27 cellular contexts compared by ENCODE assay signal in genomic region chr1:166980818-166981217, GRCh38. TPM values are rescaled to one million over a fixed set of nuclear protein-coding genes. Genes with fewer than 3 reads are reported as not detected.
DNase-seq lines count a peak whose midpoint lies in the region; ATAC-seq, FAIRE-seq and TF ChIP-seq lines count a peak whose summit lies in the region.
"Had no signal": no experiment of that assay in that cellular context is flagged by ENCODE, and none has a peak within 500 bp of the region (broad histone marks: within the 10 kb centered on the region; RNA-seq: fewer than 3 reads in every experiment).

No MANE protein-coding gene starts in this region.

- 86% methylated on average over 3 of the region's 3 CpGs for WGBS in liver
- 0% methylated on average over 3 of the region's 3 CpGs for WGBS in HepG2 (ENCODE audit: low lambda C conversion rate)

- H3K27me3 ChIP-seq in liver (ENCODE audit: control insufficient read depth in 4 of 4, insufficient read depth in 4 of 4, low read length in 3 of 4): no peaks in the 10 kb centered on the region
- H3K27me3 ChIP-seq in HepG2 (ENCODE audit: control insufficient read depth in 1 of 2, insufficient read depth in 2 of 2, low read length in 2 of 2): peaks cover 0 to 12% of the 10 kb centered on the region in 2 experiments; a peak in 3 of 5 replicates
- peaks cover 11 to 19% of the 10 kb centered on the region in 2 experiments for H3K27me3 ChIP-seq in endothelial cell of umbilical vein (ENCODE audit: control insufficient read depth in 2 of 2, insufficient read depth in 2 of 2, low read length in 2 of 2)
- H3K27me3 ChIP-seq: gastrocnemius medialis, thyroid gland had no signal

- in situ Hi-C loops in HepG2 (cut with HindIII; ENCODE audit: extremely low pct_ligation_motif_present, low pct_unique_long_range_greater_than_20kb): no loop called here

- H3K79me2 ChIP-seq in HepG2 (ENCODE audit: insufficient read depth, low read length) (no peaks in the 10 kb centered on the region), endothelial cell of umbilical vein (ENCODE audit: control insufficient read depth, insufficient read depth, low read length) (no peaks in the 10 kb centered on the region)

- BruUV-seq in HepG2 (replicated peaks; lab: Mats Ljungman, UMichigan) (no TSS peak), endothelial cell of umbilical vein (replicated peaks; lab: Mats Ljungman, UMichigan) (no TSS peak)

- H4K20me1 ChIP-seq in HepG2 (ENCODE audit: insufficient read depth, low read length) (no peaks in the 10 kb centered on the region), endothelial cell of umbilical vein (replicated peaks; ENCODE audit: control insufficient read depth, extremely low read depth, insufficient read depth, low read length) (no peaks in the 10 kb centered on the region)

- H3K4me3 ChIP-seq in liver (ENCODE audit: low read depth in 1 of 3, low read length in 3 of 3) (no peak overlapping the region), HepG2 (replicated peaks in 1 of 3; ENCODE audit: insufficient read depth in 1 of 3, low read depth in 2 of 3, low read length in 3 of 3) (no peak overlapping the region), endothelial cell of umbilical vein (replicated peaks in 1 of 3; ENCODE audit: insufficient read depth in 1 of 3, low read depth in 1 of 3, low read length in 3 of 3) (no peak overlapping the region)
- H3K4me3 ChIP-seq: esophagus squamous epithelium, gastrocnemius medialis, spleen, thyroid gland had no signal

- FAIRE-seq in HepG2 (lab: Jason Lieb, UNC): no peak
- FAIRE-seq in endothelial cell of umbilical vein (lab: Jason Lieb, UNC): no peak

- H3K36me3 ChIP-seq in liver (ENCODE audit: control insufficient read depth in 4 of 4, insufficient read depth in 3 of 4, low read depth in 1 of 4, low read length in 3 of 4) (no peaks in the 10 kb centered on the region), HepG2 (replicated peaks in 1 of 2; ENCODE audit: control insufficient read depth in 1 of 2, insufficient read depth in 2 of 2, low read length in 2 of 2) (no peaks in the 10 kb centered on the region), endothelial cell of umbilical vein (ENCODE audit: control insufficient read depth in 2 of 2, extremely low read depth in 1 of 2, insufficient read depth in 2 of 2, low read length in 2 of 2) (no peaks in the 10 kb centered on the region)
- H3K36me3 ChIP-seq: esophagus squamous epithelium, gastrocnemius medialis, spleen, thyroid gland had no signal

- H3K9me3 Mint-ChIP-seq in stimulated activated naive B cell treated with anti-CD40 and anti-IgM and Interleukin-4, amounts not matched to agents 10 μg/mL and 1 μg/mL and 100 μg/mL, for 72 hours: peaks cover 0 to under 1% of the 10 kb centered on the region in 2 donors
- no peaks in the 10 kb centered on the region for H3K9me3 Mint-ChIP-seq in nephron progenitor cell
- H3K9me3 Mint-ChIP-seq: activated CD4-positive, alpha-beta memory T cell treated with anti-CD3 and anti-CD28 coated beads for 36 hours; activated naive CD8-positive, alpha-beta T cell treated with anti-CD3 and anti-CD28 coated beads, Interleukin-2, amount 50 U/mL, for 24 hours; memory B cell had no signal

- TF ChIP-seq RAD21 in liver (IDR thresholded peaks at IDR 0.05) (no peak), HepG2 (CRISPR knock-in tag; IDR thresholded peaks at IDR 0.05) (no peak)

- H3K9me1 ChIP-seq in endothelial cell of umbilical vein (replicated peaks; ENCODE audit: control insufficient read depth, extremely low read depth, insufficient read depth, low read length): no peaks in the 10 kb centered on the region

- H3K27ac ChIP-seq in liver (ENCODE audit: low read depth in 1 of 2, low read length in 2 of 2): no peak overlapping the region
- no peak overlapping the region for H3K27ac ChIP-seq in HepG2 (ENCODE audit: extremely low read length, insufficient read depth, low read length)
- H3K27ac ChIP-seq in endothelial cell of umbilical vein (ENCODE audit: insufficient read depth, low read depth, low read length): no peak overlapping the region
- H3K27ac ChIP-seq: esophagus squamous epithelium, gastrocnemius medialis, spleen, thyroid gland had no signal

- no peak overlapping the region for H3K9ac ChIP-seq in liver (ENCODE audit: low read depth in 1 of 2, low read length in 2 of 2)
- H3K9ac ChIP-seq in HepG2 (ENCODE audit: insufficient read depth, low read depth, low read length): no peak overlapping the region
- H3K9ac ChIP-seq in endothelial cell of umbilical vein (replicated peaks; ENCODE audit: extremely low read depth, insufficient read depth, low read length): no peak overlapping the region

- ATAC-seq in HepG2: no peak
- ATAC-seq in stimulated activated naive B cell treated with anti-CD40 and anti-IgM and Interleukin-4, amounts not matched to agents 10 μg/mL and 1 μg/mL and 100 μg/mL, for 72 hours (replicated peaks): peak; percentile 20 to 38
- ATAC-seq: activated naive CD8-positive, alpha-beta T cell treated with anti-CD3 and anti-CD28 coated beads, Interleukin-2, amount 50 U/mL, for 24 hours; gastrocnemius medialis; stimulated activated naive CD8-positive, alpha-beta T cell treated with anti-CD3 and anti-CD28 coated beads, Interleukin-15, Interleukin-2, amounts not matched to agents 100 U/mL and 50 U/mL, for 24 hours had no signal

- H2AFZ ChIP-seq in HepG2 (ENCODE audit: low read length): no peak overlapping the region
- no peak overlapping the region for H2AFZ ChIP-seq in endothelial cell of umbilical vein (ENCODE audit: low read depth, low read length)

- CTCF ChIA-PET in HepG2 (lab: Yijun Ruan, JAX; ENCODE audit: low intra/inter-chr PET ratio, low total read pairs) (no interaction called here), endothelial cell of umbilical vein (lab: Charles Lee) (no interaction called here)

- H3K27ac Mint-ChIP-seq in stimulated activated naive B cell treated with anti-CD40 and anti-IgM and Interleukin-4, amounts not matched to agents 10 μg/mL and 1 μg/mL and 100 μg/mL, for 72 hours: no peak overlapping the region
- no peak overlapping the region for H3K27ac Mint-ChIP-seq in nephron progenitor cell
- H3K27ac Mint-ChIP-seq: activated B cell treated with CpG ODN at 0.5 μM for 24 hours; activated CD4-positive, alpha-beta memory T cell treated with anti-CD3 and anti-CD28 coated beads for 36 hours; activated naive CD8-positive, alpha-beta T cell treated with anti-CD3 and anti-CD28 coated beads, Interleukin-2, amount 50 U/mL, for 24 hours; CD4-positive, alpha-beta memory T cell; memory B cell had no signal

- TF ChIP-seq POLR2A in HepG2 (IDR thresholded peaks at IDR 0.05; ENCODE audit: insufficient read depth in 1 of 2, low read depth in 2 of 2, low read length in 2 of 2) (no peak), endothelial cell of umbilical vein (IDR thresholded peaks at IDR 0.05; ENCODE audit: low read depth, low read length) (no peak)

- no peak for TF ChIP-seq CTCF in liver (IDR thresholded peaks at IDR 0.05; ENCODE audit: low read depth, low read length, missing input control)
- TF ChIP-seq CTCF in HepG2 (CRISPR knock-in tag; IDR thresholded peaks at IDR 0.05): no peak
- no peak for TF ChIP-seq CTCF in endothelial cell of umbilical vein (IDR thresholded peaks at IDR 0.05; ENCODE audit: extremely low read depth in 1 of 2, insufficient read depth in 1 of 2, low read depth in 1 of 2, low read length in 2 of 2)
- no peak for TF ChIP-seq CTCF in nephron progenitor cell (IDR thresholded peaks at IDR 0.05)

- POLR2A ChIA-PET in HepG2 (lab: Yijun Ruan, JAX): no interaction called here
- POLR2A ChIA-PET in endothelial cell of umbilical vein (lab: Charles Lee): no interaction called here

- H3K36me3 Mint-ChIP-seq in stimulated activated naive B cell treated with anti-CD40 and anti-IgM and Interleukin-4, amounts not matched to agents 10 μg/mL and 1 μg/mL and 100 μg/mL, for 72 hours: peaks cover 0 to under 1% of the 10 kb centered on the region in 2 donors
- H3K36me3 Mint-ChIP-seq in nephron progenitor cell (ENCODE audit: low read depth): no peaks in the 10 kb centered on the region
- H3K36me3 Mint-ChIP-seq: activated CD4-positive, alpha-beta memory T cell treated with anti-CD3 and anti-CD28 coated beads for 36 hours; CD4-positive, alpha-beta memory T cell; memory B cell had no signal

- no peak overlapping the region for H3K4me3 Mint-ChIP-seq in stimulated activated naive B cell treated with anti-CD40 and anti-IgM and Interleukin-4, amounts not matched to agents 10 μg/mL and 1 μg/mL and 100 μg/mL, for 72 hours
- H3K4me3 Mint-ChIP-seq in nephron progenitor cell: no peak overlapping the region
- H3K4me3 Mint-ChIP-seq: activated B cell treated with CpG ODN at 0.5 μM for 24 hours; activated CD4-positive, alpha-beta memory T cell treated with anti-CD3 and anti-CD28 coated beads for 36 hours; activated naive CD8-positive, alpha-beta T cell treated with anti-CD3 and anti-CD28 coated beads, Interleukin-2, amount 50 U/mL, for 24 hours; CD4-positive, alpha-beta memory T cell; memory B cell had no signal

- TF ChIP-seq EP300 in HepG2 (IDR thresholded peaks at IDR 0.05; ENCODE audit: low read depth in 2 of 2, low read length in 2 of 2) (no peak), HepG2 (CRISPR knock-in tag; IDR thresholded peaks at IDR 0.05; ENCODE audit: borderline replicate concordance) (no peak)

- no peaks in the 10 kb centered on the region for H3K9me3 ChIP-seq in liver (ENCODE audit: control insufficient read depth in 4 of 4, low read length in 3 of 4)
- no peaks in the 10 kb centered on the region for H3K9me3 ChIP-seq in HepG2 (ENCODE audit: low read length)
- H3K9me3 ChIP-seq in endothelial cell of umbilical vein (replicated peaks; ENCODE audit: control insufficient read depth, insufficient read depth, low read length): no peaks in the 10 kb centered on the region
- H3K9me3 ChIP-seq: esophagus squamous epithelium, gastrocnemius medialis, spleen, thyroid gland had no signal

- DNase-seq in HepG2 (ENCODE audit: low spot score) (no peak), NCI-H2029 treated with DMSO at 0.1 percent for 48 hours (lab: John Stamatoyannopoulos, UW) (peak; percentile 13), endothelial cell of umbilical vein (ENCODE audit: low read depth, low spot score) (no peak), ecto neural progenitor cell (ENCODE audit: low spot score) (no peak), mesenteric fat pad (ENCODE audit: low spot score) (no peak), nephron progenitor cell (no peak)
- DNase-seq in stimulated activated naive B cell treated with anti-CD40 and anti-IgM and Interleukin-4, amounts not matched to agents 10 μg/mL and 1 μg/mL and 100 μg/mL, for 72 hours: no peak
- DNase-seq: activated B cell treated with CpG ODN at 0.5 μM for 24 hours; activated CD4-positive, alpha-beta memory T cell treated with anti-CD3 and anti-CD28 coated beads for 36 hours; activated gamma-delta T cell; activated naive CD8-positive, alpha-beta T cell treated with anti-CD3 and anti-CD28 coated beads, Interleukin-2, amount 50 U/mL, for 24 hours; CD4-positive, alpha-beta memory T cell; DND-41; effector memory CD4-positive, alpha-beta T cell; esophagus squamous epithelium; gastrocnemius medialis; hypothalamus; nucleus accumbens; spleen; stimulated activated CD4-positive, alpha-beta T cell treated with anti-CD3 and anti-CD28 coated beads, Interleukin-4, amount 100 ng/mL, for 1 hour; stimulated activated naive CD8-positive, alpha-beta T cell treated with anti-CD3 and anti-CD28 coated beads, Interleukin-15, Interleukin-2, amounts not matched to agents 100 U/mL and 50 U/mL, for 24 hours; T1000; thyroid gland had no signal

- H3K4me2 ChIP-seq in HepG2 (ENCODE audit: low read depth, low read length) (no peak overlapping the region), endothelial cell of umbilical vein (ENCODE audit: insufficient read depth, low read length) (no peak overlapping the region)

- dilution Hi-C loops in endothelial cell of umbilical vein (cut with MboI; ENCODE audit: extremely low pct_ligation_motif_present, low sequenced_read_pairs): no loop called here

- peaks cover 0 to 9% (median 4%) of the 10 kb centered on the region in 4 donors for H3K4me1 ChIP-seq in liver (ENCODE audit: control insufficient read depth in 4 of 4, insufficient read depth in 4 of 4, low read length in 3 of 4)
- H3K4me1 ChIP-seq in HepG2 (ENCODE audit: insufficient read depth, low read length): peaks cover 3% of the 10 kb centered on the region; the same call in 1 of the 2 replicates
- no peaks in the 10 kb centered on the region for H3K4me1 ChIP-seq in endothelial cell of umbilical vein (ENCODE audit: control insufficient read depth, extremely low read depth, insufficient read depth, low read length)
- H3K4me1 ChIP-seq: gastrocnemius medialis, thyroid gland had no signal

- peaks cover 30 to 33% of the 10 kb centered on the region in 2 donors for H3K27me3 Mint-ChIP-seq in stimulated activated naive B cell treated with anti-CD40 and anti-IgM and Interleukin-4, amounts not matched to agents 10 μg/mL and 1 μg/mL and 100 μg/mL, for 72 hours
- peaks cover 46% of the 10 kb centered on the region for H3K27me3 Mint-ChIP-seq in nephron progenitor cell (ENCODE audit: low read depth, poor library complexity)

- intact Hi-C loops in HepG2 (cut with micrococcal nuclease; ENCODE audit: unreplicated experiment) (no loop called here), endothelial cell of umbilical vein (cut with micrococcal nuclease) (no loop called here)

- peaks cover 8 to 12% of the 10 kb centered on the region in 2 donors for H3K4me1 Mint-ChIP-seq in stimulated activated naive B cell treated with anti-CD40 and anti-IgM and Interleukin-4, amounts not matched to agents 10 μg/mL and 1 μg/mL and 100 μg/mL, for 72 hours
- peaks cover 7% of the 10 kb centered on the region for H3K4me1 Mint-ChIP-seq in nephron progenitor cell
- H3K4me1 Mint-ChIP-seq: memory B cell had no signal

RNA-seq across cellular contexts. Expression of gene ILDR2, which starts 5.5 kb away (rescaled TPM):
- total RNA-seq in liver (1 to 10 TPM in 1 of 2 donors, under 1 TPM in 1; 0.09 to 7.4 TPM), HepG2 (2016; rRNA removed; fragmentation: Illumina TruSeq; extraction: Trizol) (0.04 and 0.17 TPM in 2 replicates), endothelial cell of umbilical vein (not detected in 2 replicates), mesenteric fat pad (0.29 TPM)
- polyA plus RNA-seq in liver (under 1 TPM; 0.42 to 0.46 TPM), HepG2 (2011; rRNA removed) (0.10 TPM in 1 of 2 replicates, not detected in the other), endothelial cell of umbilical vein (not detected in 2 replicates)
- total RNA-seq in HepG2 (2016; cell fraction: cytosol; rRNA removed; fragmentation: Illumina TruSeq; extraction: Trizol; ENCODE audit: low read depth): not detected in 2 replicates
- total RNA-seq in HepG2 (2016; cell fraction: insoluble cytoplasmic fraction; rRNA removed; fragmentation: Illumina TruSeq; extraction: Trizol): 0.10 and 0.13 TPM in 2 replicates
- total RNA-seq in HepG2 (2016; cell fraction: membrane; rRNA removed; fragmentation: Illumina TruSeq; extraction: Trizol): 0.14 and 0.19 TPM in 2 replicates
- 0.09 and 0.13 TPM in 2 replicates for total RNA-seq in HepG2 (2016; cell fraction: nucleus; rRNA removed; fragmentation: Illumina TruSeq; extraction: Trizol)
- polyA plus RNA-seq in HepG2 (2011; cell fraction: cytosol; rRNA removed): under 0.01 and 0.01 TPM in 2 replicates
- not detected in 2 replicates for polyA plus RNA-seq in HepG2 (2011; cell fraction: nucleus; rRNA removed)
- not detected in 2 replicates for polyA plus RNA-seq in HepG2 (2012)
- polyA plus RNA-seq in HepG2 (2016; cell fraction: cytosol; fragmentation: Illumina TruSeq; extraction: Trizol; ENCODE audit: low read depth): 0.07 and 0.08 TPM in 2 replicates
- polyA plus RNA-seq in HepG2 (2016; cell fraction: insoluble cytoplasmic fraction; fragmentation: Illumina TruSeq; extraction: Trizol; ENCODE audit: low read depth): 0.08 TPM in 1 of 2 replicates, not detected in the other
- 0.07 and 0.10 TPM in 2 replicates for polyA plus RNA-seq in HepG2 (2016; cell fraction: membrane; fragmentation: Illumina TruSeq; extraction: Trizol; ENCODE audit: low read depth)
- 0.07 and 0.27 TPM in 2 replicates for polyA plus RNA-seq in HepG2 (2016; cell fraction: nucleus; fragmentation: Illumina TruSeq; extraction: Trizol; ENCODE audit: insufficient read depth, low read depth)
- not detected in 2 replicates for polyA minus RNA-seq in HepG2 (2011; rRNA and poly(A)+ RNA removed; ENCODE audit: low replicate concordance)
- not detected in 2 replicates for polyA minus RNA-seq in HepG2 (2011; cell fraction: cytosol; rRNA and poly(A)+ RNA removed)
- under 0.01 TPM in 1 of 2 replicates, not detected in the other for polyA minus RNA-seq in HepG2 (2011; cell fraction: nucleus; rRNA and poly(A)+ RNA removed)
- polyA plus RNA-seq in endothelial cell of umbilical vein (2011; cell fraction: cytosol; rRNA removed): not detected in 2 replicates
- polyA plus RNA-seq in endothelial cell of umbilical vein (2011; cell fraction: nucleus; rRNA removed): not detected in 2 replicates
- not detected in 2 replicates for polyA plus RNA-seq in endothelial cell of umbilical vein (2012)
- polyA minus RNA-seq in endothelial cell of umbilical vein: not detected in 2 replicates
- not detected for polyA minus RNA-seq in endothelial cell of umbilical vein (2011; cell fraction: cytosol; rRNA and poly(A)+ RNA removed)
- polyA minus RNA-seq in endothelial cell of umbilical vein (2011; cell fraction: nucleus; rRNA and poly(A)+ RNA removed): not detected in 2 replicates

RNA-seq across cellular contexts. Expression of gene MAEL, which starts 8.3 kb away (rescaled TPM):
- under 1 TPM in 1 of 2 donors, not detected in 1; 0.14 TPM for total RNA-seq in liver
- under 1 TPM in 1 of 2 donors, not detected in 1; 0.23 TPM for polyA plus RNA-seq in liver
- total RNA-seq in HepG2 (2016; rRNA removed; fragmentation: Illumina TruSeq; extraction: Trizol): not detected in 2 replicates
- total RNA-seq in HepG2 (2016; cell fraction: cytosol; rRNA removed; fragmentation: Illumina TruSeq; extraction: Trizol; ENCODE audit: low read depth): not detected in 2 replicates
- not detected in 2 replicates for total RNA-seq in HepG2 (2016; cell fraction: insoluble cytoplasmic fraction; rRNA removed; fragmentation: Illumina TruSeq; extraction: Trizol)
- total RNA-seq in HepG2 (2016; cell fraction: membrane; rRNA removed; fragmentation: Illumina TruSeq; extraction: Trizol): not detected in 2 replicates
- total RNA-seq in HepG2 (2016; cell fraction: nucleus; rRNA removed; fragmentation: Illumina TruSeq; extraction: Trizol): not detected in 2 replicates
- not detected in 2 replicates for polyA plus RNA-seq in HepG2 (2011; rRNA removed)
- polyA plus RNA-seq in HepG2 (2011; cell fraction: cytosol; rRNA removed): not detected in 2 replicates
- not detected in 2 replicates for polyA plus RNA-seq in HepG2 (2011; cell fraction: nucleus; rRNA removed)
- not detected in 2 replicates for polyA plus RNA-seq in HepG2 (2012)
- polyA plus RNA-seq in HepG2 (2016; cell fraction: cytosol; fragmentation: Illumina TruSeq; extraction: Trizol; ENCODE audit: low read depth): not detected in 2 replicates
- not detected in 2 replicates for polyA plus RNA-seq in HepG2 (2016; cell fraction: insoluble cytoplasmic fraction; fragmentation: Illumina TruSeq; extraction: Trizol; ENCODE audit: low read depth)
- not detected in 2 replicates for polyA plus RNA-seq in HepG2 (2016; cell fraction: membrane; fragmentation: Illumina TruSeq; extraction: Trizol; ENCODE audit: low read depth)
- not detected in 2 replicates for polyA plus RNA-seq in HepG2 (2016; cell fraction: nucleus; fragmentation: Illumina TruSeq; extraction: Trizol; ENCODE audit: insufficient read depth, low read depth)
- not detected in 2 replicates for polyA minus RNA-seq in HepG2 (2011; rRNA and poly(A)+ RNA removed; ENCODE audit: low replicate concordance)
- polyA minus RNA-seq in HepG2 (2011; cell fraction: cytosol; rRNA and poly(A)+ RNA removed): not detected in 2 replicates
- polyA minus RNA-seq in HepG2 (2011; cell fraction: nucleus; rRNA and poly(A)+ RNA removed): not detected in 2 replicates
- not detected in 2 replicates for total RNA-seq in endothelial cell of umbilical vein
- polyA plus RNA-seq in endothelial cell of umbilical vein: 0.04 and 0.05 TPM in 2 replicates
- polyA plus RNA-seq in endothelial cell of umbilical vein (2011; cell fraction: cytosol; rRNA removed): 0.07 and 0.10 TPM in 2 replicates
- polyA plus RNA-seq in endothelial cell of umbilical vein (2011; cell fraction: nucleus; rRNA removed): 0.15 and 0.17 TPM in 2 replicates
- not detected in 2 replicates for polyA plus RNA-seq in endothelial cell of umbilical vein (2012)
- not detected in 2 replicates for polyA minus RNA-seq in endothelial cell of umbilical vein
- not detected for polyA minus RNA-seq in endothelial cell of umbilical vein (2011; cell fraction: cytosol; rRNA and poly(A)+ RNA removed)
- polyA minus RNA-seq in endothelial cell of umbilical vein (2011; cell fraction: nucleus; rRNA and poly(A)+ RNA removed): not detected in 2 replicates
- total RNA-seq in mesenteric fat pad: not detected
- total RNA-seq: activated B cell treated with CpG ODN at 0.5 μM for 24 hours; CD4-positive, alpha-beta memory T cell; esophagus squamous epithelium; gastrocnemius medialis; LHCN-M2; myocyte; spleen had no signal
- polyA plus RNA-seq: CD4-positive, alpha-beta memory T cell had no signal
